Comparison of ENCODE assay signal across 8 cellular contexts in genomic region chr11:10752061-10752460, GRCh38. TPM values are rescaled to one million over a fixed set of nuclear protein-coding genes. Genes with fewer than 3 reads are reported as not detected.
DNase-seq lines count a peak whose midpoint lies in the region; ATAC-seq, FAIRE-seq and TF ChIP-seq lines count a peak whose summit lies in the region.

No MANE protein-coding gene starts in this region.

- H3K36me3 ChIP-seq in ES-I3 (ENCODE audit: insufficient read depth, low read length) (peaks cover 1% of the 10 kb centered on the region; the same call in 1 of the 2 replicates), pancreas (peaks cover 0 to 18% (median 6%) of the 10 kb centered on the region in 3 donors)

- intact Hi-C loops in pancreas (cut with DNase I) = no loop called here

- no peak for TF ChIP-seq CTCF in pancreas (IDR thresholded peaks at IDR 0.05)
- TF ChIP-seq CTCF in GM10248 (IDR thresholded peaks at IDR 0.05; ENCODE audit: control extremely low read depth, extremely low read depth, low read depth, missing control alignments) = no peak

- no peaks in the 10 kb centered on the region for H3K27me3 ChIP-seq in pancreas

- ATAC-seq in pancreas (no peak), GM21619 (IDR thresholded peaks at IDR 0.05; ENCODE audit: unreplicated experiment) (no peak)

- TF ChIP-seq POLR2A in erythroblast (IDR thresholded peaks at IDR 0.05; ENCODE audit: low read length) = no peak

- 0 out of 2 replicates have a peak, but pooled peaks cover 4% of the 10 kb centered on the region for H3K4me1 ChIP-seq in ES-I3 (ENCODE audit: insufficient read depth, low read length)
- peaks cover 0 to 7% (median 0%) of the 10 kb centered on the region in 3 donors for H3K4me1 ChIP-seq in pancreas

- CTCF ChIA-PET in GM10248 (lab: Yijun Ruan, JAX) = no interaction called here

- DNase-seq in OCI-M1 (lab: John Stamatoyannopoulos, UW) = peak; percentile 37
- peak; percentile 19 to 40 for DNase-seq in erythroblast (lab: John Stamatoyannopoulos, UW)
- DNase-seq in pancreas = no peak
- no peak for DNase-seq in GM10248 (ENCODE audit: extremely low spot score)
- DNase-seq in SHP77 treated with DMSO at 0.1 percent for 48 hours (lab: John Stamatoyannopoulos, UW) = no peak
- DNase-seq in NCI-H2171 (lab: John Stamatoyannopoulos, UW) = no peak

- peak overlapping the region; percentile 93 for H3K9ac ChIP-seq in ES-I3 (ENCODE audit: low read depth, low read length)

- peak overlapping the region; percentile 62 to 86 (median 76) for H3K4me3 ChIP-seq in pancreas

- H3K27ac ChIP-seq in pancreas = no peak overlapping the region

- POLR2A ChIA-PET in GM10248 (lab: Yijun Ruan, JAX) = interaction anchor here (0.9 kb wide), 1 partner anchor 57 kb away, joined by 9 read pairs; the partner anchor contains the start of gene EIF4G2

- H3K9me3 ChIP-seq in ES-I3 (ENCODE audit: control insufficient read depth, insufficient read depth, low read length) (no peaks in the 10 kb centered on the region), pancreas (no peaks in the 10 kb centered on the region)

- WGBS in pancreas, 2 donors = 14 to 28% methylated on average over 2 of the region's 2 CpGs

- FAIRE-seq in pancreas (lab: Jason Lieb, UNC) = no peak

RNA-seq across cellular contexts. Expression of gene CTR9, which starts 1.0 kb away (rescaled TPM):
- 10 to 100 TPM in 5 of 6 donors, 1 to 10 TPM in 1; 7.7 to 15.8 (median 13.2) TPM for total RNA-seq in pancreas
- polyA plus RNA-seq in pancreas = 10 to 100 TPM in 1 of 2 donors, 1 to 10 TPM in 1; 6.8 to 12.2 TPM

RNA-seq across cellular contexts. Expression of gene EIF4G2, which starts 56.7 kb away (rescaled TPM):
- total RNA-seq in pancreas = 100 to 1,000 TPM; 288 to 475 (median 332) TPM
- 100 to 1,000 TPM in 1 of 2 donors, 10 to 100 TPM in 1; 88.6 to 191 TPM for polyA plus RNA-seq in pancreas

RNA-seq across cellular contexts. Expression of gene IRAG1, which starts 58.5 kb away (rescaled TPM):
- 1 to 10 TPM in 5 of 6 donors, under 1 TPM in 1; 0.59 to 5.7 (median 2.0) TPM for total RNA-seq in pancreas
- 1 to 10 TPM; 1.7 to 2.3 TPM for polyA plus RNA-seq in pancreas

Comparison
In these comparisons a context has a peak if more than half of its experiments do, and no peak if none do; other contexts are left out.
1. DNase-seq: peak in OCI-M1 (single experiment) and erythroblast (2 of 2); none in pancreas (0 of 6), GM10248 (single experiment), SHP77 treated with DMSO at 0.1 percent for 48 hours (single experiment) and NCI-H2171 (single experiment).